Comparison of ENCODE assay signal across 18 cellular contexts in the genomic region with DNA sequence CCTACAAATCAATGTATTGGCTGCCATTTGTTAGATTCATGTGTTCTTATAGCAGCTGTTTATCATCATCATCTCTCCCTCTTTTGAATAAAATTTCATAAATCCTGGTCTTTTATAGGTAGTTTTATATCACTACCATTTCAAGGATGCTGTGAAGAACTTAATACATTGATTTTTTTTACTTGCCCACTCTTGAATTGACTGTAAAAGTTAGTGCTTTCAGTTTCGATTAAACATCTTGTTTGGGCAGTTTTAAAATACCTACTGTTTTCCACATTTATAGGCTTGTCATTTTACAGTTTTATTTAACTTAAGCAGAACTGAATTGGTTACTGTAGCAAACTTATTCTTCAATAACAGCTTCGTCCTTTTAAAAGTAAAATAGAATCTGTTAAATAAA.
"Had no signal": no experiment of that assay in that cellular context is flagged by ENCODE, and none has a peak within 500 bp of the region (broad histone marks: within the 10 kb centered on the region; RNA-seq: fewer than 3 reads in every experiment).

No MANE protein-coding gene starts in this region.

- H3K9me3 Mint-ChIP-seq: activated CD4-positive, alpha-beta memory T cell treated with anti-CD3 and anti-CD28 coated beads, Interleukin-2, amount 10 ng/mL, durations not matched to agents 7 days and 5 days; activated naive CD8-positive, alpha-beta T cell treated with anti-CD3 and anti-CD28 coated beads, Interleukin-2, amount 50 U/mL, for 24 hours; mesothelial cell of epicardium had no signal

- ATAC-seq: activated CD4-positive, alpha-beta T cell treated with anti-CD3 and anti-CD28 coated beads for 36 hours; activated naive CD8-positive, alpha-beta T cell treated with anti-CD3 and anti-CD28 coated beads, Interleukin-2, amount 50 U/mL, for 24 hours; lower lobe of right lung; stimulated activated naive CD8-positive, alpha-beta T cell treated with anti-CD3 and anti-CD28 coated beads, Interleukin-15, Interleukin-2, amounts not matched to agents 100 U/mL and 50 U/mL, for 24 hours; upper lobe of right lung had no signal

- H3K4me3 Mint-ChIP-seq: activated CD4-positive, alpha-beta memory T cell treated with anti-CD3 and anti-CD28 coated beads, Interleukin-2, amount 10 ng/mL, durations not matched to agents 7 days and 5 days; activated CD4-positive, alpha-beta T cell treated with anti-CD3 and anti-CD28 coated beads for 36 hours; activated naive CD8-positive, alpha-beta T cell treated with anti-CD3 and anti-CD28 coated beads, Interleukin-2, amount 50 U/mL, for 24 hours; endodermal cell; mesothelial cell of epicardium had no signal

- H3K4me1 Mint-ChIP-seq: activated naive CD8-positive, alpha-beta T cell treated with anti-CD3 and anti-CD28 coated beads, Interleukin-2, amount 50 U/mL, for 24 hours; mesothelial cell of epicardium had no signal

- H3K27me3 Mint-ChIP-seq: activated CD4-positive, alpha-beta memory T cell treated with anti-CD3 and anti-CD28 coated beads, Interleukin-2, amount 10 ng/mL, durations not matched to agents 7 days and 5 days; activated CD4-positive, alpha-beta T cell treated with anti-CD3 and anti-CD28 coated beads for 36 hours; activated naive CD8-positive, alpha-beta T cell treated with anti-CD3 and anti-CD28 coated beads, Interleukin-2, amount 50 U/mL, for 24 hours had no signal

- FAIRE-seq: bronchial epithelial cell had no signal

- H3K4me1 ChIP-seq: ascending aorta, lower lobe of right lung, parathyroid adenoma, upper lobe of right lung had no signal

- H3K27ac ChIP-seq: ascending aorta, hepatocyte, lower lobe of right lung, parathyroid adenoma, upper lobe of right lung, VCaP had no signal

- H3K27ac Mint-ChIP-seq: activated CD4-positive, alpha-beta memory T cell treated with anti-CD3 and anti-CD28 coated beads, Interleukin-2, amount 10 ng/mL, durations not matched to agents 7 days and 5 days; activated CD4-positive, alpha-beta T cell treated with anti-CD3 and anti-CD28 coated beads for 36 hours; activated naive CD8-positive, alpha-beta T cell treated with anti-CD3 and anti-CD28 coated beads, Interleukin-2, amount 50 U/mL, for 24 hours; endodermal cell; mesothelial cell of epicardium had no signal

- DNase-seq: activated CD4-positive, alpha-beta memory T cell treated with anti-CD3 and anti-CD28 coated beads, Interleukin-2, amount 10 ng/mL, durations not matched to agents 7 days and 5 days; activated CD4-positive, alpha-beta T cell treated with anti-CD3 and anti-CD28 coated beads for 36 hours; activated naive CD4-positive, alpha-beta T cell treated with Interleukin-2 at 50 U/mL for 16 hours; activated naive CD8-positive, alpha-beta T cell treated with anti-CD3 and anti-CD28 coated beads, Interleukin-2, amount 50 U/mL, for 24 hours; endodermal cell; erythroblast; kidney; lower lobe of right lung; stimulated activated CD4-positive, alpha-beta T cell treated with anti-CD3 and anti-CD28 coated beads, Interleukin-4, amount 100 ng/mL, for 1 hour; stimulated activated CD8-positive, alpha-beta memory T cell treated with anti-CD3 and anti-CD28 coated beads, Interleukin-4, amount 100 ng/mL, for 48 hours; stimulated activated naive CD8-positive, alpha-beta T cell treated with anti-CD3 and anti-CD28 coated beads, Interleukin-15, Interleukin-2, amounts not matched to agents 100 U/mL and 50 U/mL, for 24 hours; upper lobe of right lung had no signal

- H3K9me3 ChIP-seq: ascending aorta, lower lobe of right lung, upper lobe of right lung had no signal

- H3K27me3 ChIP-seq: ascending aorta, hepatocyte, upper lobe of right lung had no signal

- H3K4me3 ChIP-seq: ascending aorta, hepatocyte, lower lobe of right lung, upper lobe of right lung had no signal
